Comparison of ENCODE assay signal across 1 cellular context in the genomic region with DNA sequence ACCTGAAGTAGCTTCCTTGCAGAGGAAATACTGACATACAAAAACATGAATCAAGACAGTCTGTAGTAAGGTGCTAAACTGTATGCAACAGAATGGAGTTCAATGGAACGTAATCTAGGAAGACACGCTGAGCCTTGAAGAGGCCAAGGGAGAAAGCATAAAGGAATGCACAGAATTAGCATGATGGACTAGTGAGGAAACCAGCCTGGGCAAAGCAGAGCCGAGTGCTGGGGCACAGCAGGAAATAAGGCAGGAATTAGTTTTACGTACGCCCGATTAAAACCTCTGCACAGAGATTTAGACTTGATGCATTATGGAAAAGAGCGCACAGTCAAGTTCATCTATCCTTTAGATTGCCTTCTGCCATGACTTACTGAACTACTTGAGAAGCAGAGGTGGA.
TF ChIP-seq lines count a peak whose summit lies in the region.

No MANE protein-coding gene starts in this region.

TF ChIP-seq in GM23338, 12 proteins besides CTCF, POLR2A, EP300 and RAD21 (continued from another document):
- TF ChIP-seq, protein P1, sequence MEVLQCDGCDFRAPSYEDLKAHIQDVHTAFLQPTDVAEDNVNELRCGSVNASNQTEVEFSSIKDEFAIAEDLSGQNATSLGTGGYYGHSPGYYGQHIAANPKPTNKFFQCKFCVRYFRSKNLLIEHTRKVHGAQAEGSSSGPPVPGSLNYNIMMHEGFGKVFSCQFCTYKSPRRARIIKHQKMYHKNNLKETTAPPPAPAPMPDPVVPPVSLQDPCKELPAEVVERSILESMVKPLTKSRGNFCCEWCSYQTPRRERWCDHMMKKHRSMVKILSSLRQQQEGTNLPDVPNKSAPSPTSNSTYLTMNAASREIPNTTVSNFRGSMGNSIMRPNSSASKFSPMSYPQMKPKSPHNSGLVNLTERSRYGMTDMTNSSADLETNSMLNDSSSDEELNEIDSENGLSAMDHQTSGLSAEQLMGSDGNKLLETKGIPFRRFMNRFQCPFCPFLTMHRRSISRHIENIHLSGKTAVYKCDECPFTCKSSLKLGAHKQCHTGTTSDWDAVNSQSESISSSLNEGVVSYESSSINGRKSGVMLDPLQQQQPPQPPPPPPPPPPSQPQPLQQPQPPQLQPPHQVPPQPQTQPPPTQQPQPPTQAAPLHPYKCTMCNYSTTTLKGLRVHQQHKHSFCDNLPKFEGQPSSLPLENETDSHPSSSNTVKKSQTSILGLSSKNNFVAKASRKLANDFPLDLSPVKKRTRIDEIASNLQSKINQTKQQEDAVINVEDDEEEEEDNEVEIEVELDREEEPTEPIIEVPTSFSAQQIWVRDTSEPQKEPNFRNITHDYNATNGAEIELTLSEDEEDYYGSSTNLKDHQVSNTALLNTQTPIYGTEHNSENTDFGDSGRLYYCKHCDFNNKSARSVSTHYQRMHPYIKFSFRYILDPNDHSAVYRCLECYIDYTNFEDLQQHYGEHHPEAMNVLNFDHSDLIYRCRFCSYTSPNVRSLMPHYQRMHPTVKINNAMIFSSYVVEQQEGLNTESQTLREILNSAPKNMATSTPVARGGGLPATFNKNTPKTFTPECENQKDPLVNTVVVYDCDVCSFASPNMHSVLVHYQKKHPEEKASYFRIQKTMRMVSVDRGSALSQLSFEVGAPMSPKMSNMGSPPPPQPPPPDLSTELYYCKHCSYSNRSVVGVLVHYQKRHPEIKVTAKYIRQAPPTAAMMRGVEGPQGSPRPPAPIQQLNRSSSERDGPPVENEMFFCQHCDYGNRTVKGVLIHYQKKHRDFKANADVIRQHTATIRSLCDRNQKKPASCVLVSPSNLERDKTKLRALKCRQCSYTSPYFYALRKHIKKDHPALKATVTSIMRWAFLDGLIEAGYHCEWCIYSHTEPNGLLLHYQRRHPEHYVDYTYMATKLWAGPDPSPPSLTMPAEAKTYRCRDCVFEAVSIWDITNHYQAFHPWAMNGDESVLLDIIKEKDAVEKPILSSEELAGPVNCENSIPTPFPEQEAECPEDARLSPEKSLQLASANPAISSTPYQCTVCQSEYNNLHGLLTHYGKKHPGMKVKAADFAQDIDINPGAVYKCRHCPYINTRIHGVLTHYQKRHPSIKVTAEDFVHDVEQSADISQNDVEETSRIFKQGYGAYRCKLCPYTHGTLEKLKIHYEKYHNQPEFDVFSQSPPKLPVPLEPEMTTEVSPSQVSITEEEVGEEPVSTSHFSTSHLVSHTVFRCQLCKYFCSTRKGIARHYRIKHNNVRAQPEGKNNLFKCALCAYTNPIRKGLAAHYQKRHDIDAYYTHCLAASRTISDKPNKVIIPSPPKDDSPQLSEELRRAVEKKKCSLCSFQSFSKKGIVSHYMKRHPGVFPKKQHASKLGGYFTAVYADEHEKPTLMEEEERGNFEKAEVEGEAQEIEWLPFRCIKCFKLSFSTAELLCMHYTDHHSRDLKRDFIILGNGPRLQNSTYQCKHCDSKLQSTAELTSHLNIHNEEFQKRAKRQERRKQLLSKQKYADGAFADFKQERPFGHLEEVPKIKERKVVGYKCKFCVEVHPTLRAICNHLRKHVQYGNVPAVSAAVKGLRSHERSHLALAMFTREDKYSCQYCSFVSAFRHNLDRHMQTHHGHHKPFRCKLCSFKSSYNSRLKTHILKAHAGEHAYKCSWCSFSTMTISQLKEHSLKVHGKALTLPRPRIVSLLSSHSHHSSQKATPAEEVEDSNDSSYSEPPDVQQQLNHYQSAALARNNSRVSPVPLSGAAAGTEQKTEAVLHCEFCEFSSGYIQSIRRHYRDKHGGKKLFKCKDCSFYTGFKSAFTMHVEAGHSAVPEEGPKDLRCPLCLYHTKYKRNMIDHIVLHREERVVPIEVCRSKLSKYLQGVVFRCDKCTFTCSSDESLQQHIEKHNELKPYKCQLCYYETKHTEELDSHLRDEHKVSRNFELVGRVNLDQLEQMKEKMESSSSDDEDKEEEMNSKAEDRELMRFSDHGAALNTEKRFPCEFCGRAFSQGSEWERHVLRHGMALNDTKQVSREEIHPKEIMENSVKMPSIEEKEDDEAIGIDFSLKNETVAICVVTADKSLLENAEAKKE (CRISPR knock-in tag; IDR thresholded peaks at IDR 0.05) = no peak
- TF ChIP-seq EZH2 (IDR thresholded peaks at IDR 0.05; ENCODE audit: low read depth, unreplicated experiment) (no peak), POLR2AphosphoS5 (IDR thresholded peaks at IDR 0.05; ENCODE audit: low read depth) (no peak), ZNF114 (CRISPR knock-in tag; IDR thresholded peaks at IDR 0.05) (no peak), JUNB (IDR thresholded peaks at IDR 0.05; ENCODE audit: unreplicated experiment) (no peak), EZH2phosphoT487 (IDR thresholded peaks at IDR 0.05; ENCODE audit: unreplicated experiment) (no peak), CREB1 (CRISPR knock-in tag; IDR thresholded peaks at IDR 0.05; ENCODE audit: low read depth) (no peak), NANOG (IDR thresholded peaks at IDR 0.05; ENCODE audit: borderline replicate concordance) (no peak), STAT1 (IDR thresholded peaks at IDR 0.05; ENCODE audit: unreplicated experiment) (no peak)
- TF ChIP-seq, protein P2, sequence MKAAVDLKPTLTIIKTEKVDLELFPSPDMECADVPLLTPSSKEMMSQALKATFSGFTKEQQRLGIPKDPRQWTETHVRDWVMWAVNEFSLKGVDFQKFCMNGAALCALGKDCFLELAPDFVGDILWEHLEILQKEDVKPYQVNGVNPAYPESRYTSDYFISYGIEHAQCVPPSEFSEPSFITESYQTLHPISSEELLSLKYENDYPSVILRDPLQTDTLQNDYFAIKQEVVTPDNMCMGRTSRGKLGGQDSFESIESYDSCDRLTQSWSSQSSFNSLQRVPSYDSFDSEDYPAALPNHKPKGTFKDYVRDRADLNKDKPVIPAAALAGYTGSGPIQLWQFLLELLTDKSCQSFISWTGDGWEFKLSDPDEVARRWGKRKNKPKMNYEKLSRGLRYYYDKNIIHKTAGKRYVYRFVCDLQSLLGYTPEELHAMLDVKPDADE (IDR thresholded peaks at IDR 0.05) = no peak
